8 cellular contexts compared by ENCODE assay signal in the genomic region with DNA sequence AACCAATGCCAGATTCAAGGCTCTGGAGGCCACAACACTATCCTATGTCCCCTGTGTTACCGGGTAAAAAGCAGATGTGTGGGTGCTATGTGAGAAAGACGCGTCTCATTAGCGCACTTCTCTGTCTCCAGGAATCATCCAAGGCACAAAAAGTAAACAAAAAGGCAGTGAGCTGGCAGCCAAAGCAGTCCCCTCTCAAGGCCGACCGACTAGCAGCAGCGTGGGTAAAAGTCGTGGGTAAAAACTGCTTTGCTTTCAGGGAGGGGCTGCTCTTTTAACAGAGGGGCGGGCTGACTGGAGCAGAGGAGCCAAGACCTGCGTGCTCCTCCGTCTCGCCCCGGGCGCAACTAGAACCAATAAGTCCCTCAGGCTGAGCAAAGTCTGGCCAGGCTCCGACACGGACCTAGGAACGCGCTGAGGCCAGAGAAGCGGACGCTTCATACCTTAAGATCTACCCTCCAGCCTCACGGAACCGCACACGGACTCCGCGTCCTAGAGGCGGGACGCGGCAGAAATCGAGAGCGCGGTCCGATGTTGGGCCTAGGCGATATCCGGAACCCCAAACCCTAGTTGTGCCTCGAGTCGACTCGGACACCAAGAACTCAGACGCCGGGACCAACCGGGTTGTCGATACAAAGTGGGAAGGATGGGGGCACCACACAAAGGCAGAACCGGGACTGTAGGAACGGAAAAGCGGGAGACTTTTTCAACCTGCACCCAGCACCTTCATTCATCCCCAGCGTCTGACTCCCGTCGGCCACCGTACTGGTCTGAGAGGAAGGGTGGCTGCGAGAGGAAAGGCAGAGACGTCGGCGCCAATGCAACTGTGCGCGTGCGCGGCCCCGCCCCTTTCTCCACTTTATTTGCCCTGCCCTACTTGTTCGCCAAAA. TPM values are rescaled to one million over a fixed set of nuclear protein-coding genes. Genes with fewer than 3 reads are reported as not detected.
DNase-seq lines count a peak whose midpoint lies in the region; ATAC-seq, FAIRE-seq and TF ChIP-seq lines count a peak whose summit lies in the region.

A gene with protein sequence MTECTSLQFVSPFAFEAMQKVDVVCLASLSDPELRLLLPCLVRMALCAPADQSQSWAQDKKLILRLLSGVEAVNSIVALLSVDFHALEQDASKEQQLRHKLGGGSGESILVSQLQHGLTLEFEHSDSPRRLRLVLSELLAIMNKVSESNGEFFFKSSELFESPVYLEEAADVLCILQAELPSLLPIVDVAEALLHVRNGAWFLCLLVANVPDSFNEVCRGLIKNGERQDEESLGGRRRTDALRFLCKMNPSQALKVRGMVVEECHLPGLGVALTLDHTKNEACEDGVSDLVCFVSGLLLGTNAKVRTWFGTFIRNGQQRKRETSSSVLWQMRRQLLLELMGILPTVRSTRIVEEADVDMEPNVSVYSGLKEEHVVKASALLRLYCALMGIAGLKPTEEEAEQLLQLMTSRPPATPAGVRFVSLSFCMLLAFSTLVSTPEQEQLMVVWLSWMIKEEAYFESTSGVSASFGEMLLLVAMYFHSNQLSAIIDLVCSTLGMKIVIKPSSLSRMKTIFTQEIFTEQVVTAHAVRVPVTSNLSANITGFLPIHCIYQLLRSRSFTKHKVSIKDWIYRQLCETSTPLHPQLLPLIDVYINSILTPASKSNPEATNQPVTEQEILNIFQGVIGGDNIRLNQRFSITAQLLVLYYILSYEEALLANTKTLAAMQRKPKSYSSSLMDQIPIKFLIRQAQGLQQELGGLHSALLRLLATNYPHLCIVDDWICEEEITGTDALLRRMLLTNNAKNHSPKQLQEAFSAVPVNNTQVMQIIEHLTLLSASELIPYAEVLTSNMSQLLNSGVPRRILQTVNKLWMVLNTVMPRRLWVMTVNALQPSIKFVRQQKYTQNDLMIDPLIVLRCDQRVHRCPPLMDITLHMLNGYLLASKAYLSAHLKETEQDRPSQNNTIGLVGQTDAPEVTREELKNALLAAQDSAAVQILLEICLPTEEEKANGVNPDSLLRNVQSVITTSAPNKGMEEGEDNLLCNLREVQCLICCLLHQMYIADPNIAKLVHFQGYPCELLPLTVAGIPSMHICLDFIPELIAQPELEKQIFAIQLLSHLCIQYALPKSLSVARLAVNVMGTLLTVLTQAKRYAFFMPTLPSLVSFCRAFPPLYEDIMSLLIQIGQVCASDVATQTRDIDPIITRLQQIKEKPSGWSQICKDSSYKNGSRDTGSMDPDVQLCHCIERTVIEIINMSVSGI (minus strand): TSS at position 772 of the 890 bp plus-strand sequence. CDS start 1,338 bp downstream, outside the sequence.

- H3K4me1 ChIP-seq in rectal smooth muscle tissue (ENCODE audit: control insufficient read depth, insufficient read depth, low read length) (peaks cover 7% of the 10 kb centered on the region), vagina (peaks cover 17% of the 10 kb centered on the region)

- peak; percentile 73 for ATAC-seq in HG02943 (IDR thresholded peaks at IDR 0.05; ENCODE audit: low read depth, unreplicated experiment)

- TF ChIP-seq POLR2A in GM12892 (IDR thresholded peaks at IDR 0.05; ENCODE audit: low read depth, low read length) (peak; percentile 97), vagina (IDR thresholded peaks at IDR 0.05) (peak in 1 of 2 donors; percentile 66)

- intact Hi-C loops in vagina (cut with DNase I) = loop anchor here (5.0 kb wide), 1 partner anchor 140 kb away; a partner anchor contains a TSS

- peak within 1 kb of the TSS; percentile 71 for H3K9ac ChIP-seq in rectal smooth muscle tissue (ENCODE audit: low read length)

- H3K27me3 ChIP-seq in rectal smooth muscle tissue (ENCODE audit: control insufficient read depth, insufficient read depth, low read length) = no peaks in the 10 kb centered on the region
- H3K27me3 ChIP-seq in vagina = no peaks in the 10 kb centered on the region

- DNase-seq in GM12892 (ENCODE audit: insufficient read length) (peak; percentile 84), NCI-H187 treated with DMSO at 0.1 percent for 48 hours (lab: John Stamatoyannopoulos, UW) (peak; percentile 60), T-helper 2 cell (peak; percentile 89 to 97 (median 92)), anterior cingulate cortex (lab: John Stamatoyannopoulos, UW) (peak; percentile 20 to 97 (median 91)), hepatic stellate cell (ENCODE audit: low spot score) (peak; percentile 93), vagina (ENCODE audit: extremely low spot score in 2 of 2) (peak in 1 of 2 donors; percentile 96)

- peak; percentile 77 for FAIRE-seq in GM12892 (lab: Jason Lieb, UNC)

- no peaks in the 10 kb centered on the region for H3K9me3 ChIP-seq in vagina

- peak in 1 of 3 experiments; percentile 25 for TF ChIP-seq CTCF in vagina (IDR thresholded peaks at IDR 0.05)

- H3K36me3 ChIP-seq in rectal smooth muscle tissue (ENCODE audit: control insufficient read depth, insufficient read depth, low read length) (no peaks in the 10 kb centered on the region), vagina (peaks cover 0 to 10% of the 10 kb centered on the region in 2 donors)

- peak within 1 kb of the TSS; percentile 79 for H3K27ac ChIP-seq in rectal smooth muscle tissue (ENCODE audit: low read depth, low read length)
- H3K27ac ChIP-seq in vagina = peak within 1 kb of the TSS; percentile 80

- H3K4me3 ChIP-seq in rectal smooth muscle tissue (ENCODE audit: low read length) (peak within 1 kb of the TSS; percentile 78), vagina (peak within 1 kb of the TSS; percentile 69 to 83)

RNA-seq across cellular contexts. Expression of the gene that starts here (rescaled TPM):
- 13.4 TPM for polyA plus RNA-seq in GM12892 (2012; ENCODE audit: missing spikeins)
- total RNA-seq in vagina = 12.8 TPM
